Comparison of ENCODE assay signal across 8 cellular contexts in genomic region chr7:73622909-73623797, GRCh38. TPM values are rescaled to one million over a fixed set of nuclear protein-coding genes. Genes with fewer than 3 reads are reported as not detected.
A peak's percentile ranks its signal among the peaks of the same experiment; 100 is the strongest.
DNase-seq lines count a peak whose midpoint lies in the region; ATAC-seq and TF ChIP-seq lines count a peak whose summit lies in the region.

No MANE protein-coding gene starts in this region.

- H3K36me3 Mint-ChIP-seq in T-cell = no peaks in the 10 kb centered on the region

- intact Hi-C loops in HCT116 (cut with micrococcal nuclease) (loop anchor here (10.0 kb wide), 1 partner anchor 232 kb away; no protein-coding TSS in a partner anchor), sigmoid colon (cut with DNase I) (no loop called here)

- peaks cover 38 to 65% of the 10 kb centered on the region in 2 donors for H3K27me3 Mint-ChIP-seq in T-cell

- BruUV-seq in HCT116 (replicated peaks; lab: Mats Ljungman, UMichigan) = TSS peak; percentile 61

- no peak for DNase-seq in HCT116 (ENCODE audit: low read depth, low spot score)
- DNase-seq in T-cell = no peak
- peak; percentile 81 for DNase-seq in sigmoid colon
- DNase-seq in NK-92 (lab: John Stamatoyannopoulos, UW; ENCODE audit: unreplicated experiment) = no peak
- no peak for DNase-seq in HK-2 (ENCODE audit: unreplicated experiment)
- DNase-seq in activated naive CD4-positive, alpha-beta T cell treated with anti-CD3 and anti-CD28 coated beads, Interleukin-2, amount 50 U/mL, for 16 hours = no peak

- TF ChIP-seq POLR2A in HCT116 (IDR thresholded peaks at IDR 0.05; ENCODE audit: borderline replicate concordance, extremely low read depth, insufficient read depth, insufficient read length) (no peak), sigmoid colon (IDR thresholded peaks at IDR 0.05) (peak in 1 of 2 donors; percentile 21)

- H3K27ac ChIP-seq in HCT116 (ENCODE audit: low read depth, low read length) = peak overlapping the region; percentile 92
- peak overlapping the region in 3 of 4 donors; percentile 16 to 42 (median 29) for H3K27ac ChIP-seq in sigmoid colon

- H3K4me1 Mint-ChIP-seq in T-cell = peaks cover 4 to 13% (median 8%) of the 10 kb centered on the region in 3 donors

- TF ChIP-seq RAD21 in HCT116 (IDR thresholded peaks at IDR 0.05; ENCODE audit: low read depth) = no peak

- H3K4me1 ChIP-seq in HCT116 (ENCODE audit: control insufficient read depth in 1 of 2, insufficient read depth in 2 of 2, low read length in 2 of 2) (peaks cover 22 to 41% of the 10 kb centered on the region in 2 experiments), sigmoid colon (peaks cover 0 to 23% (median 20%) of the 10 kb centered on the region in 4 donors)

- POLR2A ChIA-PET in HCT116 (lab: Charles Lee) (interaction anchor here (1.4 to 2.5 kb wide), 2 partner anchors 13 to 23 kb away, joined by 4 to 16 read pairs; no protein-coding TSS in a partner anchor), T-cell (lab: Charles Lee) (no interaction called here)

- H3K36me3 ChIP-seq in HCT116 (ENCODE audit: control insufficient read depth in 1 of 2, insufficient read depth in 2 of 2, low read length in 2 of 2) (no peaks in the 10 kb centered on the region), sigmoid colon (no peaks in the 10 kb centered on the region)

- H3K27me3 ChIP-seq in HCT116 (ENCODE audit: insufficient read depth, low read length) (no peaks in the 10 kb centered on the region), sigmoid colon (peaks cover 24 to 70% (median 46%) of the 10 kb centered on the region in 3 donors)

- no peaks in the 10 kb centered on the region for H3K9me3 Mint-ChIP-seq in T-cell

- CTCF ChIA-PET in HCT116 (lab: Charles Lee) (interaction anchor here (1.5 to 1.6 kb wide), 2 partner anchors 42 to 102 kb away, joined by 4 read pairs; no protein-coding TSS in a partner anchor), T-cell (lab: Charles Lee) (interaction anchor here in 1 of 2 donors (0.6 kb wide), 1 partner anchor 111 kb away, joined by 3 read pairs; no protein-coding TSS in a partner anchor)

- TF ChIP-seq EP300 in sigmoid colon (IDR thresholded peaks at IDR 0.05) = no peak

- peak overlapping the region; percentile 99 for H3K4me2 ChIP-seq in HCT116 (ENCODE audit: low read length)

- RAD21 ChIA-PET in HCT116 (lab: Charles Lee; ENCODE audit: low non-redundant PET in 1 of 2, low total read pairs in 2 of 2, uncharacterized antibody in 2 of 2, unreplicated experiment in 2 of 2) = interaction anchor here in 1 of 2 experiments (1.4 kb wide), 1 partner anchor 13 kb away, joined by 4 read pairs; no protein-coding TSS in a partner anchor

- H3K4me3 Mint-ChIP-seq in T-cell = peak overlapping the region; percentile 35 to 62 (median 41)

- TF ChIP-seq CTCF in HCT116 (IDR thresholded peaks at IDR 0.05 in 2 of 3, conservative IDR thresholded peaks at IDR 0.05 in 1 of 3; ENCODE audit: borderline replicate concordance in 1 of 3, insufficient read depth in 1 of 3, low read depth in 2 of 3, low read length in 2 of 3) (no peak), sigmoid colon (IDR thresholded peaks at IDR 0.05) (no peak)

- H3K9me2 ChIP-seq in HCT116 (ENCODE audit: insufficient read depth) = no peaks in the 10 kb centered on the region

- H3K9me3 ChIP-seq in HCT116 (ENCODE audit: control insufficient read depth in 1 of 2, insufficient read depth in 1 of 2, low read depth in 1 of 2, low read length in 2 of 2) = no peaks in the 10 kb centered on the region
- H3K9me3 ChIP-seq in sigmoid colon = no peaks in the 10 kb centered on the region

- no peaks in the 10 kb centered on the region for H4K20me1 ChIP-seq in HCT116 (ENCODE audit: insufficient read depth)

- H2AFZ ChIP-seq in HCT116 (ENCODE audit: low read depth, low read length, poor library complexity, severe bottlenecking) = no peak overlapping the region

- peaks cover 16% of the 10 kb centered on the region; the same call in 1 of the 2 replicates for H3K79me2 ChIP-seq in HCT116 (ENCODE audit: insufficient read depth, low read length)

- H3K9ac ChIP-seq in HCT116 (ENCODE audit: low read length) = peak overlapping the region; percentile 87

- peak overlapping the region; percentile 77 to 91 for H3K4me3 ChIP-seq in HCT116 (replicated peaks in 1 of 2; ENCODE audit: low read depth in 1 of 2, low read length in 2 of 2)
- H3K4me3 ChIP-seq in iPS-11a (ENCODE audit: low read depth, low read length) = peak overlapping the region; percentile 50
- H3K4me3 ChIP-seq in sigmoid colon = peak overlapping the region in 3 of 4 donors; percentile 44 to 53 (median 45)

- 1 to 4% methylated on average over 58 of the region's 58 CpGs for WGBS in sigmoid colon, 2 donors

- no peak overlapping the region for H3K27ac Mint-ChIP-seq in T-cell

- ATAC-seq in HCT116 (peak; percentile 26), T-cell (replicated peaks in 1 of 4) (peak in 1 of 4 experiments; percentile 21), GM18861 (IDR thresholded peaks at IDR 0.05; ENCODE audit: unreplicated experiment) (no peak)

TF ChIP-seq in HCT116, 20 proteins besides CTCF, POLR2A, EP300 and RAD21:
- TF ChIP-seq ZNF274 (IDR thresholded peaks at IDR 0.05; ENCODE audit: low read depth, low read length) (no peak), ELF1 (IDR thresholded peaks at IDR 0.05; ENCODE audit: borderline replicate concordance, low read depth) (no peak), POLR2AphosphoS5 (IDR thresholded peaks at IDR 0.05; ENCODE audit: low read depth, low read length) (peak; percentile 32), FOSL1 (IDR thresholded peaks at IDR 0.05; ENCODE audit: low read depth) (no peak), SIN3A (IDR thresholded peaks at IDR 0.05; ENCODE audit: low read depth) (no peak), TCF7L2 (IDR thresholded peaks at IDR 0.05; ENCODE audit: borderline replicate concordance, extremely low read depth, insufficient read depth, insufficient read length) (peak; percentile 75), CEBPB (IDR thresholded peaks at IDR 0.05; ENCODE audit: low read depth) (no peak), CBX3 (IDR thresholded peaks at IDR 0.05; ENCODE audit: low read depth) (no peak), YY1 (IDR thresholded peaks at IDR 0.05; ENCODE audit: extremely low read depth, insufficient replicate concordance, low read depth, low read length) (no peak), SRF (IDR thresholded peaks at IDR 0.05; ENCODE audit: low read depth) (no peak), EGR1 (IDR thresholded peaks at IDR 0.05; ENCODE audit: low read depth) (no peak), EZH2phosphoT487 (IDR thresholded peaks at IDR 0.05; ENCODE audit: borderline replicate concordance) (no peak), EZH2 (IDR thresholded peaks at IDR 0.05) (no peak)
- TF ChIP-seq, protein P1, sequence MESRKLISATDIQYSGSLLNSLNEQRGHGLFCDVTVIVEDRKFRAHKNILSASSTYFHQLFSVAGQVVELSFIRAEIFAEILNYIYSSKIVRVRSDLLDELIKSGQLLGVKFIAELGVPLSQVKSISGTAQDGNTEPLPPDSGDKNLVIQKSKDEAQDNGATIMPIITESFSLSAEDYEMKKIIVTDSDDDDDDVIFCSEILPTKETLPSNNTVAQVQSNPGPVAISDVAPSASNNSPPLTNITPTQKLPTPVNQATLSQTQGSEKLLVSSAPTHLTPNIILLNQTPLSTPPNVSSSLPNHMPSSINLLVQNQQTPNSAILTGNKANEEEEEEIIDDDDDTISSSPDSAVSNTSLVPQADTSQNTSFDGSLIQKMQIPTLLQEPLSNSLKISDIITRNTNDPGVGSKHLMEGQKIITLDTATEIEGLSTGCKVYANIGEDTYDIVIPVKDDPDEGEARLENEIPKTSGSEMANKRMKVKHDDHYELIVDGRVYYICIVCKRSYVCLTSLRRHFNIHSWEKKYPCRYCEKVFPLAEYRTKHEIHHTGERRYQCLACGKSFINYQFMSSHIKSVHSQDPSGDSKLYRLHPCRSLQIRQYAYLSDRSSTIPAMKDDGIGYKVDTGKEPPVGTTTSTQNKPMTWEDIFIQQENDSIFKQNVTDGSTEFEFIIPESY (IDR thresholded peaks at IDR 0.05; ENCODE audit: extremely low read depth, insufficient replicate concordance, low read length) = no peak
- TF ChIP-seq, protein P2, sequence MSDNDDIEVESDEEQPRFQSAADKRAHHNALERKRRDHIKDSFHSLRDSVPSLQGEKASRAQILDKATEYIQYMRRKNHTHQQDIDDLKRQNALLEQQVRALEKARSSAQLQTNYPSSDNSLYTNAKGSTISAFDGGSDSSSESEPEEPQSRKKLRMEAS (IDR thresholded peaks at IDR 0.05) = no peak
- TF ChIP-seq, protein P3, sequence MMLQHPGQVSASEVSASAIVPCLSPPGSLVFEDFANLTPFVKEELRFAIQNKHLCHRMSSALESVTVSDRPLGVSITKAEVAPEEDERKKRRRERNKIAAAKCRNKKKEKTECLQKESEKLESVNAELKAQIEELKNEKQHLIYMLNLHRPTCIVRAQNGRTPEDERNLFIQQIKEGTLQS (IDR thresholded peaks at IDR 0.05) = no peak

RNA-seq across cellular contexts. Expression of gene MLXIPL, which starts 1.2 kb away (rescaled TPM):
- total RNA-seq in HCT116 (2021; ENCODE audit: unreplicated experiment) (79.4 TPM), T-cell (under 1 TPM in 3 of 5 donors, not detected in 2; 0.30 to 0.95 (median 0.58) TPM), sigmoid colon (10 to 100 TPM in 2 of 4 donors, 1 to 10 TPM in 2; 2.5 to 15.0 (median 10.8) TPM)
- 57.5 and 60.6 TPM in 2 replicates for polyA plus RNA-seq in HCT116 (2012)
- 10 to 100 TPM in 1 of 3 donors, 1 to 10 TPM in 2; 1.6 to 11.9 (median 4.8) TPM for polyA plus RNA-seq in sigmoid colon

RNA-seq across cellular contexts. Expression of gene VPS37D, which starts 44.5 kb away (rescaled TPM):
- total RNA-seq in HCT116 (2021; ENCODE audit: unreplicated experiment) (9.5 TPM), T-cell (1 to 10 TPM in 1 of 5 donors, under 1 TPM in 4; 0.36 to 1.1 (median 0.57) TPM), sigmoid colon (1 to 10 TPM; 1.6 to 8.7 (median 4.4) TPM)
- polyA plus RNA-seq in HCT116 (2012) = 8.2 and 9.2 TPM in 2 replicates
- polyA plus RNA-seq in sigmoid colon = 1 to 10 TPM in 1 of 3 donors, under 1 TPM in 1, not detected in 1; 0.60 to 1.0 TPM

RNA-seq across cellular contexts. Expression of gene TBL2, which starts 44.8 kb away (rescaled TPM):
- total RNA-seq in HCT116 (2021; ENCODE audit: unreplicated experiment) = 55.0 TPM
- 50.1 and 53.3 TPM in 2 replicates for polyA plus RNA-seq in HCT116 (2012)
- total RNA-seq in T-cell = 10 to 100 TPM; 14.8 to 38.5 (median 31.6) TPM
- 10 to 100 TPM; 17.1 to 29.6 (median 26.9) TPM for total RNA-seq in sigmoid colon
- polyA plus RNA-seq in sigmoid colon = 10 to 100 TPM in 1 of 3 donors, 1 to 10 TPM in 2; 5.4 to 28.2 (median 6.2) TPM
